26 cellular contexts compared by ENCODE assay signal in the genomic region with DNA sequence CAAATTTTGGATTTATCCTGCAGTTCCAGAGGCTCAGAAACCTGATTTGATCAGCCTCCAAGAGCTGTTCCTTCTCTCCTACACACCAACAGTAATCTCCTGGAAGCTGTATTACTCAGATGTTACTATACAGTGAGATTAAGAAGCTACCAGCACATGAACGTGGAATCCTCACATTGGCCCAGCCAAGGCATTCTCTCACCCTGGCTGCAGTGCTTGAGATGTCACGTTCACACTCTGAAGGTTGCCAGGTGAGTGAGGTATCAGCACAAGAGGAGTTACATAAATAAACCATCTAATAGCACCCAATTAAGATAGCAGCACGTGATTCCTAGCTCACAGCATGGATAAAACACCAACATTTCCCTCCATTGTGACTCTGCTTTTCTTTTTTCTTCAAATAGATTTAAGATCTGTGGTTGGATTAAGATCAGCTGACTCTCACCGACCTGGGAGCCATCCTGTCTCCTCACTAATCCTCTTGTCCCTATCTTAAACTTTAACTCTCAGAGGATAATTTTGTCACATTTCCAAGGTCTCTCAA.
A peak's percentile ranks its signal among the peaks of the same experiment; 100 is the strongest.
DNase-seq lines count a peak whose midpoint lies in the region; ATAC-seq, FAIRE-seq and TF ChIP-seq lines count a peak whose summit lies in the region.
"Had no signal": no experiment of that assay in that cellular context is flagged by ENCODE, and none has a peak within 500 bp of the region (broad histone marks: within the 10 kb centered on the region; RNA-seq: fewer than 3 reads in every experiment).

No MANE protein-coding gene starts in this region.

- DNase-seq in Right ventricle myocardium superior (peak; percentile 37), right atrium auricular region (ENCODE audit: low spot score) (no peak), astrocyte (ENCODE audit: low read depth) (no peak), left ventricle myocardium superior (no peak), thyroid gland (peak; percentile 22 to 36), AML-193 (lab: John Stamatoyannopoulos, UW) (no peak), NCI-H2081 (lab: John Stamatoyannopoulos, UW) (no peak), mesenteric fat pad (ENCODE audit: low spot score) (no peak)
- DNase-seq: activated CD4-positive, alpha-beta T cell treated with anti-CD3 and anti-CD28 coated beads for 4 hours; activated naive CD4-positive, alpha-beta T cell; activated T-cell treated with anti-CD3 and anti-CD28 coated beads, Interleukin-2, amount 50 U/mL, for 48 hours; Caco-2; DND-41; GOT3; head of caudate nucleus; KG1; midbrain; MV-4-11; naive thymus-derived CD8-positive, alpha-beta T cell; NCI-H2029 treated with DMSO at 0.1 percent for 48 hours; NCI-H510A; stimulated activated naive CD8-positive, alpha-beta T cell treated with anti-CD3 and anti-CD28 coated beads, Interleukin-15, Interleukin-2, amounts not matched to agents 100 U/mL and 50 U/mL, for 24 hours; T-helper 2 cell had no signal

- no peaks in the 10 kb centered on the region for H4K20me1 ChIP-seq in astrocyte (ENCODE audit: insufficient read depth, low read length)

- TF ChIP-seq POLR2A in thyroid gland (IDR thresholded peaks at IDR 0.05) = no peak

- H3K9me3 ChIP-seq in right atrium auricular region (no peaks in the 10 kb centered on the region), astrocyte (ENCODE audit: insufficient read depth, low read depth, low read length) (no peaks in the 10 kb centered on the region), thyroid gland (no peaks in the 10 kb centered on the region)
- H3K9me3 ChIP-seq: Caco-2, thoracic aorta had no signal

- H3K4me1 ChIP-seq in right atrium auricular region (peaks cover 0 to 15% of the 10 kb centered on the region in 2 donors), astrocyte (ENCODE audit: insufficient read depth, low read length) (no peaks in the 10 kb centered on the region), thyroid gland (peaks cover 18 to 21% of the 10 kb centered on the region in 2 donors)

- H3K4me3 ChIP-seq in right atrium auricular region (no peak overlapping the region), astrocyte (ENCODE audit: insufficient read depth, low read depth, low read length) (no peak overlapping the region), thyroid gland (replicated peaks in 1 of 3) (no peak overlapping the region)
- H3K4me3 ChIP-seq: thoracic aorta had no signal

- peak; percentile 56 for ATAC-seq in Right ventricle myocardium superior (ENCODE audit: poor library complexity)
- ATAC-seq in left ventricle myocardium superior = peak; percentile 79
- ATAC-seq: naive thymus-derived CD8-positive, alpha-beta T cell; SK-N-SH treated with all-trans-retinoic acid at 6 μM for 48 hours; stimulated activated naive CD8-positive, alpha-beta T cell treated with anti-CD3 and anti-CD28 coated beads, Interleukin-15, Interleukin-2, amounts not matched to agents 100 U/mL and 50 U/mL, for 24 hours had no signal

- no peak overlapping the region for H3K9ac ChIP-seq in astrocyte (ENCODE audit: low read length)

- no peaks in the 10 kb centered on the region for H3K27me3 ChIP-seq in right atrium auricular region
- H3K27me3 ChIP-seq in astrocyte (ENCODE audit: insufficient read depth, low read length) = no peaks in the 10 kb centered on the region
- H3K27me3 ChIP-seq in thyroid gland = no peaks in the 10 kb centered on the region

- 47 to 54% methylated on average over 4 of the region's 4 CpGs for WGBS in thyroid gland, 2 donors

- TF ChIP-seq CTCF in right atrium auricular region (IDR thresholded peaks at IDR 0.05) = no peak
- no peak for TF ChIP-seq CTCF in astrocyte (IDR thresholded peaks at IDR 0.05; ENCODE audit: insufficient read depth, low read depth, low read length)
- TF ChIP-seq CTCF in thyroid gland (IDR thresholded peaks at IDR 0.05) = no peak

- peak; percentile 17 for FAIRE-seq in astrocyte (lab: Jason Lieb, UNC)
- FAIRE-seq: HTR-8/SVneo had no signal

- H3K27ac ChIP-seq in right atrium auricular region = peak overlapping the region in 1 of 2 donors; percentile 57
- no peak overlapping the region for H3K27ac ChIP-seq in astrocyte (ENCODE audit: low read depth, low read length)
- H3K27ac ChIP-seq in thyroid gland = no peak overlapping the region
- H3K27ac ChIP-seq: thoracic aorta had no signal

- no peak overlapping the region for H3K27ac Mint-ChIP-seq in astrocyte (ENCODE audit: unreplicated experiment)
- H3K27ac Mint-ChIP-seq: naive thymus-derived CD8-positive, alpha-beta T cell had no signal

- H3K36me3 ChIP-seq in right atrium auricular region (no peaks in the 10 kb centered on the region), astrocyte (ENCODE audit: insufficient read depth, low read length) (no peaks in the 10 kb centered on the region), thyroid gland (no peaks in the 10 kb centered on the region)
- H3K36me3 ChIP-seq: thoracic aorta had no signal

- H3K4me1 Mint-ChIP-seq in astrocyte (ENCODE audit: low read depth, unreplicated experiment) = no peaks in the 10 kb centered on the region

- intact Hi-C loops in Right ventricle myocardium superior (cut with DNase I) (no loop called here), left ventricle myocardium superior (cut with micrococcal nuclease) (no loop called here), thyroid gland (cut with DNase I) (no loop called here)

- H3K27me3 Mint-ChIP-seq in astrocyte (ENCODE audit: low read depth, unreplicated experiment) = peaks cover 30% of the 10 kb centered on the region

- H3K79me2 ChIP-seq in astrocyte (ENCODE audit: insufficient read depth, low read length) = no peaks in the 10 kb centered on the region

- no peak overlapping the region for H3K4me3 Mint-ChIP-seq in astrocyte (ENCODE audit: unreplicated experiment)
- H3K4me3 Mint-ChIP-seq: naive thymus-derived CD8-positive, alpha-beta T cell had no signal

- H2AFZ ChIP-seq in astrocyte (ENCODE audit: low read depth, low read length) = no peak overlapping the region

- no peaks in the 10 kb centered on the region for H3K36me3 Mint-ChIP-seq in astrocyte (ENCODE audit: low read depth, unreplicated experiment)
- H3K36me3 Mint-ChIP-seq: naive thymus-derived CD8-positive, alpha-beta T cell had no signal

- H3K4me2 ChIP-seq in astrocyte (ENCODE audit: low read length) = no peak overlapping the region

- peaks cover 4% of the 10 kb centered on the region for H3K9me3 Mint-ChIP-seq in astrocyte (ENCODE audit: unreplicated experiment)

Comparison
In these comparisons a context has a peak if more than half of its experiments do, and no peak if none do; other contexts are left out.
1. DNase-seq: peak in Right ventricle myocardium superior (single experiment) and thyroid gland (2 of 2); none in right atrium auricular region (single experiment), astrocyte (single experiment), left ventricle myocardium superior (single experiment), AML-193 (0 of 2), NCI-H2081 (0 of 2) and mesenteric fat pad (single experiment).